8 cellular contexts compared by ENCODE assay signal in genomic region chr15:69719527-69719926, GRCh38.
DNase-seq lines count a peak whose midpoint lies in the region; ATAC-seq, FAIRE-seq and TF ChIP-seq lines count a peak whose summit lies in the region.

No MANE protein-coding gene starts in this region.

- no peak for TF ChIP-seq CTCF in RWPE1 (conservative IDR thresholded peaks at IDR 0.05; ENCODE audit: low read depth)

- peak overlapping the region; percentile 42 for H3K4me3 Mint-ChIP-seq in activated naive CD8-positive, alpha-beta T cell

- DNase-seq in GM12892 (ENCODE audit: insufficient read length) (no peak), T follicular helper cell (ENCODE audit: low read depth) (peak; percentile 57), RWPE1 (ENCODE audit: low spot score) (no peak), NCI-H2029 (lab: John Stamatoyannopoulos, UW) (no peak), GM19240 (ENCODE audit: insufficient read length, low spot score) (no peak)
- DNase-seq in stimulated activated CD4-positive, alpha-beta T cell treated with anti-CD3 and anti-CD28 coated beads, Interleukin-1b, Interleukin-23, amount 100 ng/mL, for 24 hours (ENCODE audit: low read depth in 4 of 4, low spot score in 1 of 4) = peak; percentile 15 to 34 (median 20)

- H3K9me3 Mint-ChIP-seq in activated naive CD8-positive, alpha-beta T cell (ENCODE audit: low read depth) = peaks cover 4% of the 10 kb centered on the region

- POLR2A ChIA-PET in RWPE1 (lab: Yijun Ruan, JAX; ENCODE audit: low non-redundant PET) = no interaction called here

- no peaks in the 10 kb centered on the region for H3K27me3 Mint-ChIP-seq in activated naive CD8-positive, alpha-beta T cell

- peak; percentile 44 for FAIRE-seq in GM12892 (lab: Jason Lieb, UNC)

- ATAC-seq in GM21737 (IDR thresholded peaks at IDR 0.05; ENCODE audit: unreplicated experiment) = no peak

- no peak for TF ChIP-seq POLR2A in GM12892 (IDR thresholded peaks at IDR 0.05; ENCODE audit: low read depth, low read length)

- no peak overlapping the region for H3K27ac ChIP-seq in RWPE1

- CTCF ChIA-PET in RWPE1 (lab: Yijun Ruan, JAX) = interaction anchor here (0.8 kb wide), 2 partner anchors 137 to 244 kb away, joined by 3 to 5 read pairs; no protein-coding TSS in a partner anchor

- no peaks in the 10 kb centered on the region for H3K36me3 Mint-ChIP-seq in activated naive CD8-positive, alpha-beta T cell

- peak overlapping the region; percentile 62 for H3K27ac Mint-ChIP-seq in activated naive CD8-positive, alpha-beta T cell

- peaks cover 89% of the 10 kb centered on the region for H3K4me1 Mint-ChIP-seq in activated naive CD8-positive, alpha-beta T cell (ENCODE audit: low read depth)

Comparison
In these comparisons a context has a peak if more than half of its experiments do, and no peak if none do; other contexts are left out.
1. DNase-seq: peak in T follicular helper cell (single experiment) and stimulated activated CD4-positive, alpha-beta T cell treated with anti-CD3 and anti-CD28 coated beads, Interleukin-1b, Interleukin-23, amount 100 ng/mL, for 24 hours (4 of 4); none in GM12892 (single experiment), RWPE1 (single experiment), NCI-H2029 (single experiment) and GM19240 (single experiment).